30 cellular contexts compared by ENCODE assay signal in the genomic region with DNA sequence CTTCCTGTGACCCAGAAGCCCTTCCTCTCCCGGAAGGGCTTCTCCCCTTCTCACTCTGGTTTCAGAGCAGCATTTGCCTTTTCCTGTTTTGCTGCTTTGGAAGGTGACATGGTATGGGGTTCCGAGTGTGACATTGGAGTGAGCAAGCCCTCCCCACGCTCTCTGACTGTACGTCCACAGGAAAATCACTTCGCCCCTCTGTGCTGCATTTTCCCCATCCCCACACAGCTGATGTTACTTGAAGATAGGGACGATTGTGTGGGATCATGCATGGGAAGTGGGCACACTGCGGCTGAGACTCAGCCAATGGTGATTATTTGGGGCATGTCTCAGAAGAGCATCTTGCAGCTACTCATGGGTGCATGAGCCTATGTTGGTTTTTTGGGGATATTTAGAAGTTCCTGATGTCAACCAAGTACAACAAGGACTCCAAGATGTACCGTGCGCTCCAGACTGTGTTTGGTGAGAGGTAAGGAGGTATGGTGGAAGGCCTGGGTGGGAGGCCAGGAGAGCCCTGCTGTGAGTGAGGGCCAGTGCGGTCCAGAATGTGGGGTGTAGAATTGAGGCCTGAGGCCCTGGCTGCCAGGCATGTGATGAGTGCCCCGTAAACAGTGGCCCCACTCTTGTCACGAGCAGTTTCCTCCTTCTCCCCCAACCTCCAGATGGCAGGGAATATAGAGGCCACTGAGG.
"Had no signal": no experiment of that assay in that cellular context is flagged by ENCODE, and none has a peak within 500 bp of the region (broad histone marks: within the 10 kb centered on the region; RNA-seq: fewer than 3 reads in every experiment).

No MANE protein-coding gene starts in this region.

- H3K36me3 ChIP-seq: brain microvascular endothelial cell, pancreas, upper lobe of left lung had no signal

- H3K27ac Mint-ChIP-seq: activated naive CD4-positive, alpha-beta T cell treated with anti-CD3 and anti-CD28 coated beads for 36 hours; activated naive CD8-positive, alpha-beta T cell treated with anti-CD3 and anti-CD28 coated beads, Interleukin-2, amount 10 ng/mL, durations not matched to agents 7 days and 5 days; mesothelial cell of epicardium; nephron progenitor cell; stimulated activated memory B cell treated with anti-CD40 and anti-IgM and Interleukin-4, amounts not matched to agents 10 μg/mL and 1 μg/mL and 100 μg/mL, for 72 hours; T-helper 1 cell treated with Interleukin-12 subunit alpha and Interleukin-12 subunit beta and Interleukin-4 antibody, amounts not matched to agents 30 μg/mL and 1 μg/mL, for 36 hours had no signal

- DNase-seq: activated CD4-positive, alpha-beta T cell treated with anti-CD3 and anti-CD28 coated beads for 4 hours; activated CD4-positive, alpha-beta T cell treated with anti-CD3 and anti-CD28 coated beads, Interleukin-2, amount 50 U/mL, for 4 hours; activated effector memory CD4-positive, alpha-beta T cell treated with Interleukin-2 at 50 U/mL for 16 hours; activated naive CD4-positive, alpha-beta T cell treated with anti-CD3 and anti-CD28 coated beads for 36 hours; activated naive CD8-positive, alpha-beta T cell treated with anti-CD3 and anti-CD28 coated beads, Interleukin-2, amount 10 ng/mL, durations not matched to agents 7 days and 5 days; brain microvascular endothelial cell; caudate nucleus; cortex of kidney; foreskin keratinocyte; heart right ventricle; left ventricle myocardium inferior; naive B cell; nephron progenitor cell; pancreas; psoas muscle; stimulated activated CD4-positive, alpha-beta T cell treated with anti-CD3 and anti-CD28 coated beads, Interleukin-1b, Interleukin-23, amount 100 ng/mL, for 48 hours; stimulated activated CD4-positive, alpha-beta T cell treated with anti-CD3 and anti-CD28 coated beads, Interleukin-4, amount 100 ng/mL, for 4 hours; stimulated activated CD8-positive, alpha-beta memory T cell treated with anti-CD3 and anti-CD28 coated beads, Interleukin-4, amount 100 ng/mL, for 48 hours; stimulated activated naive CD8-positive, alpha-beta T cell treated with anti-CD3 and anti-CD28 coated beads, Interleukin-15, amount 100 ng/mL, for 72 hours; substantia nigra; SW 1271; T-helper 9 cell; upper lobe of left lung had no signal

- ATAC-seq: foreskin keratinocyte; pancreas; psoas muscle; stimulated activated memory B cell treated with anti-CD40 and anti-IgM and Interleukin-4, amounts not matched to agents 10 μg/mL and 1 μg/mL and 100 μg/mL, for 72 hours; stimulated activated naive CD8-positive, alpha-beta T cell treated with anti-CD3 and anti-CD28 coated beads, Interleukin-15, amount 100 ng/mL, for 72 hours had no signal

- H3K9me3 ChIP-seq: pancreas had no signal

- H3K4me3 ChIP-seq: esophagus muscularis mucosa, heart right ventricle, left ventricle myocardium inferior, pancreas, psoas muscle, smooth muscle cell, upper lobe of left lung, vagina had no signal

- H3K4me3 Mint-ChIP-seq: activated naive CD4-positive, alpha-beta T cell treated with anti-CD3 and anti-CD28 coated beads for 36 hours; activated naive CD8-positive, alpha-beta T cell treated with anti-CD3 and anti-CD28 coated beads, Interleukin-2, amount 10 ng/mL, durations not matched to agents 7 days and 5 days; mesothelial cell of epicardium; nephron progenitor cell; stimulated activated memory B cell treated with anti-CD40 and anti-IgM and Interleukin-4, amounts not matched to agents 10 μg/mL and 1 μg/mL and 100 μg/mL, for 72 hours; stimulated activated naive CD8-positive, alpha-beta T cell treated with anti-CD3 and anti-CD28 coated beads, Interleukin-15, amount 100 ng/mL, for 72 hours; T-helper 1 cell treated with Interleukin-12 subunit alpha and Interleukin-12 subunit beta and Interleukin-4 antibody, amounts not matched to agents 30 μg/mL and 1 μg/mL, for 36 hours had no signal

- H3K36me3 Mint-ChIP-seq: activated naive CD8-positive, alpha-beta T cell treated with anti-CD3 and anti-CD28 coated beads, Interleukin-2, amount 10 ng/mL, durations not matched to agents 7 days and 5 days had no signal

- H3K4me1 Mint-ChIP-seq: mesothelial cell of epicardium; naive B cell; nephron progenitor cell; stimulated activated memory B cell treated with anti-CD40 and anti-IgM and Interleukin-4, amounts not matched to agents 10 μg/mL and 1 μg/mL and 100 μg/mL, for 72 hours; stimulated activated naive CD8-positive, alpha-beta T cell treated with anti-CD3 and anti-CD28 coated beads, Interleukin-15, amount 100 ng/mL, for 72 hours had no signal

- H3K27ac ChIP-seq: brain microvascular endothelial cell, esophagus muscularis mucosa, foreskin keratinocyte, heart right ventricle, left ventricle myocardium inferior, pancreas, psoas muscle, vagina, VCaP had no signal

- H3K27me3 ChIP-seq: brain microvascular endothelial cell, esophagus muscularis mucosa, heart right ventricle, pancreas, upper lobe of left lung, vagina had no signal

- H3K4me2 ChIP-seq: smooth muscle cell had no signal

- H3K4me1 ChIP-seq: esophagus muscularis mucosa, foreskin keratinocyte, pancreas, psoas muscle, vagina had no signal
